Comparison of ENCODE assay signal across 8 cellular contexts in genomic region chr4:14916554-14917304, GRCh38.
A peak's percentile ranks its signal among the peaks of the same experiment; 100 is the strongest.
DNase-seq lines count a peak whose midpoint lies in the region; ATAC-seq, FAIRE-seq and TF ChIP-seq lines count a peak whose summit lies in the region.

No MANE protein-coding gene starts in this region.

- H3K9me3 ChIP-seq in mesodermal cell (ENCODE audit: control insufficient read depth, low read length) (no peaks in the 10 kb centered on the region), small intestine (ENCODE audit: control insufficient read depth, low read depth) (no peaks in the 10 kb centered on the region)

- H3K27me3 ChIP-seq in small intestine (ENCODE audit: control insufficient read depth in 2 of 2, insufficient read depth in 2 of 2, low read length in 2 of 2), result no peaks in the 10 kb centered on the region

- H3K27ac ChIP-seq in mesodermal cell (ENCODE audit: low read depth, low read length, severe bottlenecking), result peak overlapping the region; percentile 57
- no peak overlapping the region for H3K27ac ChIP-seq in small intestine (ENCODE audit: low read depth in 1 of 2, low read length in 1 of 2)

- ATAC-seq in GM19023 (IDR thresholded peaks at IDR 0.05; ENCODE audit: unreplicated experiment), result no peak

- WGBS in mesodermal cell (ENCODE audit: insufficient coverage in 2 of 2), 2 experiments, result 77 to 81% methylated on average over 6 of the region's 7 CpGs
- WGBS in small intestine, 3 donors, result 30 to 55% (median 34%) methylated on average over 7 of the region's 7 CpGs

- no peak overlapping the region for H3K4me3 ChIP-seq in epithelial cell of esophagus (ENCODE audit: low read length)
- H3K4me3 ChIP-seq in mesodermal cell (ENCODE audit: extremely low read depth, insufficient read depth, low read length, poor library complexity, severe bottlenecking), result no peak overlapping the region
- H3K4me3 ChIP-seq in small intestine (ENCODE audit: low read depth in 1 of 2, low read length in 2 of 2), result no peak overlapping the region

- no peak for TF ChIP-seq CTCF in epithelial cell of esophagus (IDR thresholded peaks at IDR 0.05; ENCODE audit: insufficient read depth, low read depth, low read length, missing control alignments)

- H3K36me3 ChIP-seq in mesodermal cell (ENCODE audit: control insufficient read depth, insufficient read depth, low read length) (no peaks in the 10 kb centered on the region), small intestine (ENCODE audit: control insufficient read depth in 2 of 2, insufficient read depth in 2 of 2, low read length in 2 of 2) (no peaks in the 10 kb centered on the region)

- DNase-seq in GM03348 (ENCODE audit: low spot score) (peak; percentile 9), LoVo (ENCODE audit: low spot score) (peak; percentile 81), epithelial cell of esophagus (ENCODE audit: low read depth) (peak; percentile 87), MV-4-11 (lab: John Stamatoyannopoulos, UW) (no peak), small intestine (no peak)
- no peak for DNase-seq in stimulated activated naive CD4-positive, alpha-beta T cell (lab: John Stamatoyannopoulos, UW)

- H3K4me1 ChIP-seq in mesodermal cell (ENCODE audit: control insufficient read depth, insufficient read depth, low read length, poor library complexity, severe bottlenecking) (peaks cover 14% of the 10 kb centered on the region), small intestine (ENCODE audit: control insufficient read depth in 2 of 2, insufficient read depth in 1 of 2, low read depth in 1 of 2, low read length in 1 of 2) (no peaks in the 10 kb centered on the region)

- no peak for FAIRE-seq in small intestine (lab: Jason Lieb, UNC)

Comparison
In these comparisons a context has a peak if more than half of its experiments do, and no peak if none do; other contexts are left out.
1. DNase-seq: peak in GM03348 (single experiment), LoVo (single experiment) and epithelial cell of esophagus (single experiment); none in MV-4-11 (single experiment), stimulated activated naive CD4-positive, alpha-beta T cell (0 of 6) and small intestine (single experiment).